13 cellular contexts compared by ENCODE assay signal in genomic region chr6:100724696-100725095, GRCh38.
DNase-seq lines count a peak whose midpoint lies in the region; ATAC-seq and TF ChIP-seq lines count a peak whose summit lies in the region.
"Had no signal": no experiment of that assay in that cellular context is flagged by ENCODE, and none has a peak within 500 bp of the region (broad histone marks: within the 10 kb centered on the region; RNA-seq: fewer than 3 reads in every experiment).

No MANE protein-coding gene starts in this region.

- no peak for ATAC-seq in GM23338
- no peak for ATAC-seq in effector memory CD8-positive, alpha-beta T cell (replicated peaks)

- H4K20me1 ChIP-seq in GM23338 (replicated peaks; ENCODE audit: insufficient read depth) (no peaks in the 10 kb centered on the region), neural progenitor cell (ENCODE audit: low read depth) (no peaks in the 10 kb centered on the region)

- H3K4me1 Mint-ChIP-seq in CD4-positive, alpha-beta memory T cell: peaks cover 13 to 15% (median 14%) of the 10 kb centered on the region in 4 donors
- no peaks in the 10 kb centered on the region; the same call in 2 of the 3 replicates for H3K4me1 Mint-ChIP-seq in GM23338
- peaks cover 8 to 23% of the 10 kb centered on the region in 2 donors for H3K4me1 Mint-ChIP-seq in effector memory CD8-positive, alpha-beta T cell (ENCODE audit: low read depth in 2 of 2)
- H3K4me1 Mint-ChIP-seq in neural progenitor cell: peaks cover 9% of the 10 kb centered on the region

- H3F3A ChIP-seq in GM23338 (replicated peaks; ENCODE audit: low read depth) (no peaks in the 10 kb centered on the region), neural progenitor cell (ENCODE audit: low read depth) (peaks cover 7% of the 10 kb centered on the region)

- H3K27ac Mint-ChIP-seq in CD4-positive, alpha-beta memory T cell: peak overlapping the region in 4 of 7 donors; percentile 3 to 60 (median 24)
- H3K27ac Mint-ChIP-seq in GM23338: peak overlapping the region; percentile 37
- peak overlapping the region; percentile 1 to 8 for H3K27ac Mint-ChIP-seq in effector memory CD8-positive, alpha-beta T cell
- H3K27ac Mint-ChIP-seq in neural progenitor cell: peak overlapping the region; percentile 17

- intact Hi-C loops in CD4-positive, alpha-beta memory T cell (cut with micrococcal nuclease): loop anchor here (5.0 kb wide), 2 partner anchors 607 to 857 kb away; no protein-coding TSS in a partner anchor
- intact Hi-C loops in testis (cut with DNase I; ENCODE audit: low total_unique reads): no loop called here

- H3K4me2 ChIP-seq in GM23338 (no peak overlapping the region), neural progenitor cell (no peak overlapping the region)

- no peak overlapping the region for H2AFZ ChIP-seq in GM23338
- no peak overlapping the region for H2AFZ ChIP-seq in neural progenitor cell (replicated peaks)
- H2AFZ ChIP-seq: GM23248 had no signal

- no peak overlapping the region for H3K4me3 ChIP-seq in CD4-positive, alpha-beta memory T cell (ENCODE audit: low read length in 2 of 2)
- no peak overlapping the region for H3K4me3 ChIP-seq in GM23338
- no peak overlapping the region for H3K4me3 ChIP-seq in neural progenitor cell
- no peak overlapping the region for H3K4me3 ChIP-seq in testis
- H3K4me3 ChIP-seq: GM23248 had no signal

- no peak for TF ChIP-seq POLR2A in testis (IDR thresholded peaks at IDR 0.05)

- H3K9me3 Mint-ChIP-seq in CD4-positive, alpha-beta memory T cell: peaks cover 0 to 1% (median 0%) of the 10 kb centered on the region in 8 donors
- H3K9me3 Mint-ChIP-seq in GM23338 (no peaks in the 10 kb centered on the region), neural progenitor cell (peaks cover 2% of the 10 kb centered on the region)
- H3K9me3 Mint-ChIP-seq in effector memory CD8-positive, alpha-beta T cell: no peaks in the 10 kb centered on the region

- no peak overlapping the region for H3K27ac ChIP-seq in CD4-positive, alpha-beta memory T cell (ENCODE audit: low read depth, low read length)
- H3K27ac ChIP-seq in GM23338 (ENCODE audit: low read depth) (no peak overlapping the region), neural progenitor cell (no peak overlapping the region), testis (no peak overlapping the region)
- H3K27ac ChIP-seq: GM23248 had no signal

- peaks cover 17 to 29% of the 10 kb centered on the region in 2 donors for H3K36me3 Mint-ChIP-seq in CD4-positive, alpha-beta memory T cell
- no peaks in the 10 kb centered on the region; the same call in 2 of the 3 replicates for H3K36me3 Mint-ChIP-seq in GM23338 (ENCODE audit: low read depth)
- H3K36me3 Mint-ChIP-seq in effector memory CD8-positive, alpha-beta T cell (ENCODE audit: insufficient read depth): peaks cover 6% of the 10 kb centered on the region
- no peaks in the 10 kb centered on the region for H3K36me3 Mint-ChIP-seq in neural progenitor cell

- H3K4me1 ChIP-seq in CD4-positive, alpha-beta memory T cell (ENCODE audit: insufficient read depth, low read length): no peaks in the 10 kb centered on the region
- H3K4me1 ChIP-seq in GM23338 (ENCODE audit: insufficient read depth) (no peaks in the 10 kb centered on the region), neural progenitor cell (peaks cover 4% of the 10 kb centered on the region), testis (no peaks in the 10 kb centered on the region)

- H3K9me2 ChIP-seq in GM23338 (ENCODE audit: insufficient read depth): no peaks in the 10 kb centered on the region

- TF ChIP-seq CTCF in GM23338 (conservative IDR thresholded peaks at IDR 0.05; ENCODE audit: low read depth in 2 of 2) (no peak), neural progenitor cell (IDR thresholded peaks at IDR 0.05) (no peak), testis (IDR thresholded peaks at IDR 0.05) (no peak)

- POLR2A ChIA-PET in CD4-positive, alpha-beta memory T cell (lab: Charles Lee; ENCODE audit: partially characterized antibody): no interaction called here

- CTCF ChIA-PET in CD4-positive, alpha-beta memory T cell (lab: Charles Lee; ENCODE audit: partially characterized antibody): no interaction called here

- H3K36me3 ChIP-seq in CD4-positive, alpha-beta memory T cell (ENCODE audit: insufficient read depth, low read length): no peaks in the 10 kb centered on the region
- no peaks in the 10 kb centered on the region for H3K36me3 ChIP-seq in GM23338 (ENCODE audit: insufficient read depth)
- peaks cover 12% of the 10 kb centered on the region for H3K36me3 ChIP-seq in neural progenitor cell
- no peaks in the 10 kb centered on the region for H3K36me3 ChIP-seq in testis (ENCODE audit: low read depth, missing control alignments)

- WGBS in testis, 2 donors: 77 to 86% methylated on average over 5 of the region's 5 CpGs

- H3K27me3 Mint-ChIP-seq in CD4-positive, alpha-beta memory T cell: no peaks in the 10 kb centered on the region
- H3K27me3 Mint-ChIP-seq in GM23338 (ENCODE audit: insufficient read depth, low read depth, poor library complexity): no peaks in the 10 kb centered on the region
- H3K27me3 Mint-ChIP-seq in effector memory CD8-positive, alpha-beta T cell: no peaks in the 10 kb centered on the region
- no peaks in the 10 kb centered on the region for H3K27me3 Mint-ChIP-seq in neural progenitor cell (ENCODE audit: insufficient read depth, low read depth)

- no peaks in the 10 kb centered on the region for H3K9me3 ChIP-seq in CD4-positive, alpha-beta memory T cell (ENCODE audit: control insufficient read depth in 1 of 2, low read length in 2 of 2)
- no peaks in the 10 kb centered on the region for H3K9me3 ChIP-seq in neural progenitor cell (ENCODE audit: low read depth)
- no peaks in the 10 kb centered on the region for H3K9me3 ChIP-seq in testis

- no peak overlapping the region for H3K4me3 Mint-ChIP-seq in CD4-positive, alpha-beta memory T cell
- H3K4me3 Mint-ChIP-seq in GM23338 (no peak overlapping the region), neural progenitor cell (no peak overlapping the region)
- no peak overlapping the region for H3K4me3 Mint-ChIP-seq in effector memory CD8-positive, alpha-beta T cell

- DNase-seq in CD4-positive, alpha-beta memory T cell: no peak
- DNase-seq in GM23338 (ENCODE audit: low spot score) (no peak), neural progenitor cell (ENCODE audit: low spot score) (peak; percentile 2), testis (no peak)
- DNase-seq in effector memory CD8-positive, alpha-beta T cell: no peak
- no peak for DNase-seq in activated CD4-positive, alpha-beta T cell treated with anti-CD3 and anti-CD28 coated beads, Interleukin-2, amount 50 U/mL, for 4 hours
- no peak for DNase-seq in activated effector memory CD4-positive, alpha-beta T cell treated with anti-CD3 and anti-CD28 coated beads, Interleukin-2, amount 50 U/mL, for 16 hours
- DNase-seq: ACHN, Calu3, GM23248, NCI-H187, NCI-H526 treated with DMSO at 0.1 percent for 48 hours, RPMI8226 had no signal

- no peaks in the 10 kb centered on the region for H3K79me2 ChIP-seq in GM23338 (replicated peaks; ENCODE audit: insufficient read depth)
- H3K79me2 ChIP-seq in neural progenitor cell (ENCODE audit: low read depth): no peaks in the 10 kb centered on the region

- H3K27me3 ChIP-seq in CD4-positive, alpha-beta memory T cell (ENCODE audit: insufficient read depth, low read length): no peaks in the 10 kb centered on the region
- H3K27me3 ChIP-seq in GM23338 (ENCODE audit: insufficient read depth) (no peaks in the 10 kb centered on the region), neural progenitor cell (no peaks in the 10 kb centered on the region), testis (no peaks in the 10 kb centered on the region)

- H3K9ac ChIP-seq in neural progenitor cell: no peak overlapping the region
- H3K9ac ChIP-seq: GM23248 had no signal

TF ChIP-seq in GM23338, 12 proteins besides CTCF, POLR2A, EP300 and RAD21 (continues in another document):
- no peak for TF ChIP-seq NANOG (IDR thresholded peaks at IDR 0.05; ENCODE audit: borderline replicate concordance)
